In genomic region chr4:158812133-158812532, GRCh38 we compare ENCODE assay signal across 11 cellular contexts. TPM values are rescaled to one million over a fixed set of nuclear protein-coding genes. Genes with fewer than 3 reads are reported as not detected.
DNase-seq lines count a peak whose midpoint lies in the region; TF ChIP-seq lines count a peak whose summit lies in the region.
"Had no signal": no experiment of that assay in that cellular context is flagged by ENCODE, and none has a peak within 500 bp of the region (broad histone marks: within the 10 kb centered on the region; RNA-seq: fewer than 3 reads in every experiment).

No MANE protein-coding gene starts in this region.

- no peaks in the 10 kb centered on the region for H3K27me3 ChIP-seq in BLaER1 treated with 17β-estradiol and CSF1 and Interleukin-3, amounts not matched to agents 10 nM and 100 nM
- H3K27me3 ChIP-seq in sigmoid colon = no peaks in the 10 kb centered on the region

- no peaks in the 10 kb centered on the region for H3K27me3 Mint-ChIP-seq in activated naive CD8-positive, alpha-beta T cell
- peaks cover 0 to 3% (median 0%) of the 10 kb centered on the region in 3 donors for H3K27me3 Mint-ChIP-seq in immature natural killer cell (ENCODE audit: low read depth in 3 of 3)

- peaks cover 0 to 11% (median 6%) of the 10 kb centered on the region in 11 experiments; a peak in 6 of 22 replicates for H3K9me3 ChIP-seq in BLaER1 treated with 17β-estradiol and CSF1 and Interleukin-3, amounts not matched to agents 10 nM and 100 nM (replicated peaks in 1 of 11)
- H3K9me3 ChIP-seq in sigmoid colon = no peaks in the 10 kb centered on the region

- H3K36me3 ChIP-seq in BLaER1 treated with 17β-estradiol and CSF1 and Interleukin-3, amounts not matched to agents 10 nM and 100 nM = peaks cover 0 to 9% (median 0%) of the 10 kb centered on the region in 11 experiments; a peak in 1 of 22 replicates
- no peaks in the 10 kb centered on the region for H3K36me3 ChIP-seq in sigmoid colon

- no peaks in the 10 kb centered on the region for H3K9me3 Mint-ChIP-seq in activated naive CD8-positive, alpha-beta T cell (ENCODE audit: low read depth)
- H3K9me3 Mint-ChIP-seq in immature natural killer cell = no peaks in the 10 kb centered on the region

- H4K20me1 ChIP-seq in BLaER1 treated with 17β-estradiol and CSF1 and Interleukin-3, amounts not matched to agents 10 nM and 100 nM = peaks cover 0 to 18% (median 0%) of the 10 kb centered on the region in 11 experiments; a peak in 1 of 22 replicates

- TF ChIP-seq EP300 in sigmoid colon (IDR thresholded peaks at IDR 0.05) = no peak

- intact Hi-C loops in sigmoid colon (cut with DNase I) = loop anchor here (5.0 kb wide), 1 partner anchor 45 kb away; the partner anchor contains the start of gene FNIP2

- H3K4me1 ChIP-seq in BLaER1 treated with 17β-estradiol and CSF1 and Interleukin-3, amounts not matched to agents 10 nM and 100 nM = peaks cover 33 to 99% (median 40%) of the 10 kb centered on the region in 10 experiments
- H3K4me1 ChIP-seq in sigmoid colon = peaks cover 0 to 67% (median 54%) of the 10 kb centered on the region in 4 donors

- H3K27ac ChIP-seq in BLaER1 treated with 17β-estradiol and CSF1 and Interleukin-3, amounts not matched to agents 10 nM and 100 nM = peak overlapping the region; percentile 48 to 96 (median 77); a peak in 20 of 22 replicates
- H3K27ac ChIP-seq in sigmoid colon = peak overlapping the region; percentile 73 to 86 (median 83)

- TF ChIP-seq CTCF in sigmoid colon (IDR thresholded peaks at IDR 0.05) (no peak), GM13976 (IDR thresholded peaks at IDR 0.05; ENCODE audit: borderline replicate concordance, control extremely low read depth, extremely low read depth, insufficient read depth, missing control alignments) (no peak)

- TF ChIP-seq POLR2A in sigmoid colon (IDR thresholded peaks at IDR 0.05) = no peak

- H3K9ac ChIP-seq in BLaER1 treated with 17β-estradiol and CSF1 and Interleukin-3, amounts not matched to agents 10 nM and 100 nM = peak overlapping the region in 8 of 11 experiments; percentile 1 to 91 (median 64); a peak in 13 of 22 replicates

- H3K4me3 ChIP-seq in BLaER1 treated with 17β-estradiol and CSF1 and Interleukin-3, amounts not matched to agents 10 nM and 100 nM = peak overlapping the region in 1 of 10 experiments; percentile 54; a peak in 1 of 20 replicates
- no peak overlapping the region for H3K4me3 ChIP-seq in sigmoid colon

- H3K4me1 Mint-ChIP-seq in activated naive CD8-positive, alpha-beta T cell (ENCODE audit: low read depth) = peaks cover 50% of the 10 kb centered on the region
- peaks cover 48 to 62% of the 10 kb centered on the region in 2 donors for H3K4me1 Mint-ChIP-seq in immature natural killer cell

- peak overlapping the region; percentile 93 for H3K27ac Mint-ChIP-seq in activated naive CD8-positive, alpha-beta T cell
- H3K27ac Mint-ChIP-seq in immature natural killer cell = peak overlapping the region in 4 of 6 donors; percentile 22 to 82 (median 75)

- WGBS in sigmoid colon, 2 donors = 62 to 86% methylated on average over 2 of the region's 2 CpGs

- in situ Hi-C loops in GM13976 (cut with MboI; ENCODE audit: low sequenced_read_pairs, unreplicated experiment) = no loop called here

- DNase-seq in immature natural killer cell = no peak
- no peak for DNase-seq in sigmoid colon
- DNase-seq in NCI-H1436 (lab: John Stamatoyannopoulos, UW) = no peak
- DNase-seq in OCI-M2 (lab: John Stamatoyannopoulos, UW; ENCODE audit: unreplicated experiment) = no peak
- no peak for DNase-seq in C1 segment of cervical spinal cord (lab: John Stamatoyannopoulos, UW)
- DNase-seq in GM13976 (ENCODE audit: low spot score) = no peak
- DNase-seq: central memory CD4-positive, alpha-beta T cell; NCI-H1092; NCI-H524 treated with DMSO at 0.1 percent for 48 hours had no signal

- peak overlapping the region; percentile 66 for H3K4me3 Mint-ChIP-seq in activated naive CD8-positive, alpha-beta T cell
- H3K4me3 Mint-ChIP-seq in immature natural killer cell = peak overlapping the region in 2 of 5 donors; percentile 47

- H3K36me3 Mint-ChIP-seq in activated naive CD8-positive, alpha-beta T cell = peaks cover 7% of the 10 kb centered on the region
- H3K36me3 Mint-ChIP-seq in immature natural killer cell = peaks cover 0 to 4% (median 0%) of the 10 kb centered on the region in 3 donors

- H3K4me2 ChIP-seq in BLaER1 treated with 17β-estradiol and CSF1 and Interleukin-3, amounts not matched to agents 10 nM and 100 nM = peak overlapping the region; percentile 49 to 96 (median 71)

RNA-seq across cellular contexts. Expression of gene FNIP2, which starts 43.3 kb away (rescaled TPM):
- polyA plus RNA-seq in immature natural killer cell (1 to 10 TPM; 2.2 to 4.6 (median 3.6) TPM), sigmoid colon (10 to 100 TPM; 14.4 to 22.7 (median 17.8) TPM)
- total RNA-seq in sigmoid colon = 10 to 100 TPM; 35.2 to 38.9 (median 36.5) TPM
